23 cellular contexts compared by ENCODE assay signal in the genomic region with DNA sequence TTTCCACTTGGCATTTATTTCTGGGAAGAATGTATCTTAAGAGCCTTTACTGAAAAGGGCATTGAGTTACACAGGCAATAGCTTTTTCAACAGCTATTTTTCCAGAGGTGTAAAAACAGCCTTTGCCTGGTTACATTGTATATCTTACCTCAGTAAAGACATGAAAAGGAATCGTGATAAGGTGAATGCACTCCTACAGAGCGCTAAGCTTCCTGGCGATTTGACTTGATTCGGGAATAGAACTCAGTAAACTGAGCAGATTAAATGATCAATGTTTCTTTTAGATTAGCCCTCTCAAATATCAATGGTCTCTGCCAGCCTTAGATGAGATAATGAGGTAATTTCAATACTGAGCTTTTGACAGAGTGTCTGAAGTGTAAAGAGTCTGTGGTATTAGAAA.
"Had no signal": no experiment of that assay in that cellular context is flagged by ENCODE, and none has a peak within 500 bp of the region (broad histone marks: within the 10 kb centered on the region; RNA-seq: fewer than 3 reads in every experiment).

No MANE protein-coding gene starts in this region.

- H3K9ac ChIP-seq: neural progenitor cell had no signal

- H3K4me1 ChIP-seq: colonic mucosa, gastrocnemius medialis, left lung, neural progenitor cell, prostate gland, right atrium auricular region, stomach, thyroid gland, vagina had no signal

- ATAC-seq: gastrocnemius medialis; left lung; naive thymus-derived CD4-positive, alpha-beta T cell; sciatic nerve had no signal

- H3K27me3 Mint-ChIP-seq: dendritic cell treated with granulocyte-macrophage colony-stimulating factor and Interleukin-4, amounts not matched to agents 40 ng/mL and 50 ng/mL, for 4 days had no signal

- H3K27ac ChIP-seq: colonic mucosa, gastrocnemius medialis, left lung, neural progenitor cell, prostate gland, right atrium auricular region, stomach, thyroid gland, vagina had no signal

- H3K36me3 Mint-ChIP-seq: stimulated activated effector memory CD8-positive, alpha-beta T cell treated with anti-CD3 and anti-CD28 coated beads, Interleukin-12 subunit alpha, Interleukin-12 subunit beta, amount 100 ng/mL, for 72 hours had no signal

- H3K4me3 ChIP-seq: colonic mucosa, gastrocnemius medialis, left lung, neural progenitor cell, prostate gland, right atrium auricular region, smooth muscle cell, stomach, thyroid gland, vagina had no signal

- H3K27me3 ChIP-seq: colonic mucosa, gastrocnemius medialis, left lung, neural progenitor cell, right atrium auricular region, stomach, thyroid gland, vagina had no signal

- H3K4me2 ChIP-seq: neural progenitor cell, smooth muscle cell had no signal

- H3K36me3 ChIP-seq: colonic mucosa, gastrocnemius medialis, left lung, neural progenitor cell, prostate gland, right atrium auricular region, stomach, thyroid gland, vagina had no signal

- DNase-seq: colonic mucosa; effector CD8-positive, alpha-beta T cell; gastrocnemius medialis; head of caudate nucleus; kidney; left lung; mesenchymal stem cell; midbrain; naive thymus-derived CD4-positive, alpha-beta T cell; stimulated activated CD4-positive, alpha-beta T cell treated with anti-CD3 and anti-CD28 coated beads, Interleukin-2, amount 100 ng/mL, for 24 hours; stimulated activated CD4-positive, alpha-beta T cell treated with anti-CD3 and anti-CD28 coated beads, Interleukin-4, amount 100 ng/mL, for 24 hours; stimulated activated naive CD4-positive, alpha-beta T cell treated with Interleukin-2 at 50 U/mL for 16 hours; stomach; thyroid gland; trophoblast cell had no signal

- H3K4me3 Mint-ChIP-seq: dendritic cell treated with granulocyte-macrophage colony-stimulating factor and Interleukin-4, amounts not matched to agents 40 ng/mL and 50 ng/mL, for 4 days; naive thymus-derived CD4-positive, alpha-beta T cell; neural progenitor cell; stimulated activated effector memory CD8-positive, alpha-beta T cell treated with anti-CD3 and anti-CD28 coated beads, Interleukin-12 subunit alpha, Interleukin-12 subunit beta, amount 100 ng/mL, for 72 hours had no signal

- H3K27ac Mint-ChIP-seq: dendritic cell treated with granulocyte-macrophage colony-stimulating factor and Interleukin-4, amounts not matched to agents 40 ng/mL and 50 ng/mL, for 4 days; naive thymus-derived CD4-positive, alpha-beta T cell; neural progenitor cell; stimulated activated effector memory CD8-positive, alpha-beta T cell treated with anti-CD3 and anti-CD28 coated beads, Interleukin-12 subunit alpha, Interleukin-12 subunit beta, amount 100 ng/mL, for 72 hours had no signal
